17 cellular contexts compared by ENCODE assay signal in the genomic region with DNA sequence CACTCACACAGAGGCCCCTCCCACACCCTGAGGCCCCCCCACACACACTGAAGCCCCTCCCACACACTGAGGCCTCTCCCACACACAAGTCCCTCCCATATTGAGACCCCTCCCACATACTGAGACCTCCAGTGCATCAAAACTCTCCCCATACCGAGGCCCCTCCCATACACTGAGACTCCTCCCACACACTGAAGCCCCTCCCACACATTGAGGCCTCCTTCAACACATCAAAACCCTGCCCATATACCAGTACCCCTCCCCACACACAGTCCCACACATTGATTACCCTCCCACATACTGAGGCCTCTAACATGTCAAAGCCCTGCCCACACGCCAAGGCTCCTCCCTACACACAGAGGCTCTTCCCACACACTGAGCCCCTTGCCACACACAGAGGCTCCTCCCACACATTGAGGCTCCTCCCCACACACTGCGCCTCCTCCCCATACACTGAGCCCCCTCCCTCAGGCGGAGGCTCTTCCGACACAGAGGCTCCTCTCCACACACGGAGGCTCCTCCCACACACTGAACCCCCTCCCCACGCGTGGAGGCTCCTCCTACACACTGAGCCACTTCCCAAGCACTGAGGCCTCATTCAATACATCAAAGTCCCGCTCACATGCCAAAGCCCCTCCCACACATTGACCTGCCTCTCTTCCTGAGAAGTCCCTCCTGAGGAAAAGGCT.
"Had no signal": no experiment of that assay in that cellular context is flagged by ENCODE, and none has a peak within 500 bp of the region (broad histone marks: within the 10 kb centered on the region; RNA-seq: fewer than 3 reads in every experiment).

No MANE protein-coding gene starts in this region.

- H3K9me3 ChIP-seq: adrenal gland, gastrocnemius medialis, lower lobe of right lung had no signal

- H3K4me1 ChIP-seq: adrenal gland, lower lobe of right lung, suprapubic skin had no signal

- H3K4me3 Mint-ChIP-seq: activated naive CD4-positive, alpha-beta T cell treated with anti-CD3 and anti-CD28 coated beads, Interleukin-2, amount 10 ng/mL, durations not matched to agents 7 days and 5 days; naive B cell; stimulated activated naive B cell treated with anti-CD40 and anti-IgM and Interleukin-4, amounts not matched to agents 10 μg/mL and 1 μg/mL and 100 μg/mL, for 72 hours; T-cell; type B pancreatic cell had no signal

- H3K36me3 ChIP-seq: adrenal gland, gastrocnemius medialis, lower lobe of right lung, suprapubic skin had no signal

- H3K27me3 ChIP-seq: adrenal gland, body of pancreas, gastrocnemius medialis had no signal

- H3K4me3 ChIP-seq: adrenal gland, body of pancreas, coronary artery, gastrocnemius medialis, lower lobe of right lung, suprapubic skin had no signal

- H3K4me1 Mint-ChIP-seq: activated naive CD4-positive, alpha-beta T cell treated with anti-CD3 and anti-CD28 coated beads, Interleukin-2, amount 10 ng/mL, durations not matched to agents 7 days and 5 days; T-cell had no signal

- ATAC-seq: body of pancreas; gastrocnemius medialis; lower lobe of right lung; sciatic nerve; stimulated activated naive B cell treated with anti-CD40 and anti-IgM and Interleukin-4, amounts not matched to agents 10 μg/mL and 1 μg/mL and 100 μg/mL, for 72 hours; T-cell had no signal

- H3K36me3 Mint-ChIP-seq: activated naive CD4-positive, alpha-beta T cell treated with anti-CD3 and anti-CD28 coated beads, Interleukin-2, amount 10 ng/mL, durations not matched to agents 7 days and 5 days; T-cell; type B pancreatic cell had no signal

- DNase-seq: activated naive CD4-positive, alpha-beta T cell treated with anti-CD3 and anti-CD28 coated beads, Interleukin-2, amount 10 ng/mL, durations not matched to agents 7 days and 5 days; activated T-cell treated with anti-CD3 and anti-CD28 coated beads for 4 hours; adrenal gland; body of pancreas; central memory CD4-positive, alpha-beta T cell; effector CD4-positive, alpha-beta T cell; gastrocnemius medialis; lower lobe of right lung; naive B cell; stimulated activated CD4-positive, alpha-beta T cell treated with anti-CD3 and anti-CD28 coated beads, Interleukin-2, amount 100 ng/mL, for 24 hours; stimulated activated naive B cell treated with anti-CD40 and anti-IgM and Interleukin-4, amounts not matched to agents 10 μg/mL and 1 μg/mL and 100 μg/mL, for 72 hours; T-cell had no signal

- H3K27ac ChIP-seq: adrenal gland, body of pancreas, coronary artery, gastrocnemius medialis, lower lobe of right lung, suprapubic skin had no signal

- H3K27ac Mint-ChIP-seq: activated naive CD4-positive, alpha-beta T cell treated with anti-CD3 and anti-CD28 coated beads, Interleukin-2, amount 10 ng/mL, durations not matched to agents 7 days and 5 days; activated T-helper 2 cell treated with anti-CD3 and anti-CD28 coated beads, Interferon-gamma antibody, Interleukin-2, Interleukin-4, amounts not matched to agents 10 μg/mL and 5 μg/mL and 100 μg/mL, durations not matched to agents 14 hours and 24 hours and 36 hours; stimulated activated naive B cell treated with anti-CD40 and anti-IgM and Interleukin-4, amounts not matched to agents 10 μg/mL and 1 μg/mL and 100 μg/mL, for 72 hours; T-cell; type B pancreatic cell had no signal
